In the genomic region with DNA sequence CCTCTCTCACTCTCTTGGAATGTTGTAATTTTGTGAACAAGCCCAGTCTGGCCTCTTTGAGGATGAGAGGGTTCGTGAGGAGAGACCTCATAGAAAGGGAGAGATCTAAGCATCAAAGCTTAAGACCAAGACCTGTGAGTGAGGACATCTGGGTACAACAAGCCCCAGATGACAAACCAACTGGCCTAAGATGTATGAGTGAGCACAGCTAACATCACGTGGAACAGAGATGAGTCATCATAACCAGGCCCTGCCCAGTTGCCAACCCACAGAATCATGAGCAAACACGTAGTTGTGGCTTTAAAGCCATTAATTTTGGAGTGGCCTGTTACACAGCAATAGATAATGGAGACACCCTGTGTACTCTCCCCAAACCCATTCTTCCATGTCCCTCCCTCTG, we compare ENCODE assay signal across 1 cellular context.
TF ChIP-seq lines count a peak whose summit lies in the region.

No MANE protein-coding gene starts in this region.

TF ChIP-seq in K562, 482 proteins besides CTCF, POLR2A, EP300 and RAD21 (continued from another document):
- TF ChIP-seq ZFP36 (IDR thresholded peaks at IDR 0.05; ENCODE audit: low read depth, low read length, partially characterized antibody) = no peak
- TF ChIP-seq PRPF4 (IDR thresholded peaks at IDR 0.05; ENCODE audit: insufficient read depth, low read depth, low read length, poor library complexity, severe bottlenecking) = no peak
- TF ChIP-seq, protein P1, sequence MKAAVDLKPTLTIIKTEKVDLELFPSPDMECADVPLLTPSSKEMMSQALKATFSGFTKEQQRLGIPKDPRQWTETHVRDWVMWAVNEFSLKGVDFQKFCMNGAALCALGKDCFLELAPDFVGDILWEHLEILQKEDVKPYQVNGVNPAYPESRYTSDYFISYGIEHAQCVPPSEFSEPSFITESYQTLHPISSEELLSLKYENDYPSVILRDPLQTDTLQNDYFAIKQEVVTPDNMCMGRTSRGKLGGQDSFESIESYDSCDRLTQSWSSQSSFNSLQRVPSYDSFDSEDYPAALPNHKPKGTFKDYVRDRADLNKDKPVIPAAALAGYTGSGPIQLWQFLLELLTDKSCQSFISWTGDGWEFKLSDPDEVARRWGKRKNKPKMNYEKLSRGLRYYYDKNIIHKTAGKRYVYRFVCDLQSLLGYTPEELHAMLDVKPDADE (conservative IDR thresholded peaks at IDR 0.05; ENCODE audit: control insufficient read depth, low read depth, low read length) = no peak
- TF ChIP-seq, protein P2, sequence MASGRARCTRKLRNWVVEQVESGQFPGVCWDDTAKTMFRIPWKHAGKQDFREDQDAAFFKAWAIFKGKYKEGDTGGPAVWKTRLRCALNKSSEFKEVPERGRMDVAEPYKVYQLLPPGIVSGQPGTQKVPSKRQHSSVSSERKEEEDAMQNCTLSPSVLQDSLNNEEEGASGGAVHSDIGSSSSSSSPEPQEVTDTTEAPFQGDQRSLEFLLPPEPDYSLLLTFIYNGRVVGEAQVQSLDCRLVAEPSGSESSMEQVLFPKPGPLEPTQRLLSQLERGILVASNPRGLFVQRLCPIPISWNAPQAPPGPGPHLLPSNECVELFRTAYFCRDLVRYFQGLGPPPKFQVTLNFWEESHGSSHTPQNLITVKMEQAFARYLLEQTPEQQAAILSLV (tag; IDR thresholded peaks at IDR 0.05) = no peak
- TF ChIP-seq JUND (IDR thresholded peaks at IDR 0.05; ENCODE audit: borderline replicate concordance, low read depth, low read length) = peak; percentile 87
- TF ChIP-seq JUND (tag; IDR thresholded peaks at IDR 0.05; ENCODE audit: borderline replicate concordance, low read depth, low read length) = peak; percentile 92
- TF ChIP-seq, protein P3, sequence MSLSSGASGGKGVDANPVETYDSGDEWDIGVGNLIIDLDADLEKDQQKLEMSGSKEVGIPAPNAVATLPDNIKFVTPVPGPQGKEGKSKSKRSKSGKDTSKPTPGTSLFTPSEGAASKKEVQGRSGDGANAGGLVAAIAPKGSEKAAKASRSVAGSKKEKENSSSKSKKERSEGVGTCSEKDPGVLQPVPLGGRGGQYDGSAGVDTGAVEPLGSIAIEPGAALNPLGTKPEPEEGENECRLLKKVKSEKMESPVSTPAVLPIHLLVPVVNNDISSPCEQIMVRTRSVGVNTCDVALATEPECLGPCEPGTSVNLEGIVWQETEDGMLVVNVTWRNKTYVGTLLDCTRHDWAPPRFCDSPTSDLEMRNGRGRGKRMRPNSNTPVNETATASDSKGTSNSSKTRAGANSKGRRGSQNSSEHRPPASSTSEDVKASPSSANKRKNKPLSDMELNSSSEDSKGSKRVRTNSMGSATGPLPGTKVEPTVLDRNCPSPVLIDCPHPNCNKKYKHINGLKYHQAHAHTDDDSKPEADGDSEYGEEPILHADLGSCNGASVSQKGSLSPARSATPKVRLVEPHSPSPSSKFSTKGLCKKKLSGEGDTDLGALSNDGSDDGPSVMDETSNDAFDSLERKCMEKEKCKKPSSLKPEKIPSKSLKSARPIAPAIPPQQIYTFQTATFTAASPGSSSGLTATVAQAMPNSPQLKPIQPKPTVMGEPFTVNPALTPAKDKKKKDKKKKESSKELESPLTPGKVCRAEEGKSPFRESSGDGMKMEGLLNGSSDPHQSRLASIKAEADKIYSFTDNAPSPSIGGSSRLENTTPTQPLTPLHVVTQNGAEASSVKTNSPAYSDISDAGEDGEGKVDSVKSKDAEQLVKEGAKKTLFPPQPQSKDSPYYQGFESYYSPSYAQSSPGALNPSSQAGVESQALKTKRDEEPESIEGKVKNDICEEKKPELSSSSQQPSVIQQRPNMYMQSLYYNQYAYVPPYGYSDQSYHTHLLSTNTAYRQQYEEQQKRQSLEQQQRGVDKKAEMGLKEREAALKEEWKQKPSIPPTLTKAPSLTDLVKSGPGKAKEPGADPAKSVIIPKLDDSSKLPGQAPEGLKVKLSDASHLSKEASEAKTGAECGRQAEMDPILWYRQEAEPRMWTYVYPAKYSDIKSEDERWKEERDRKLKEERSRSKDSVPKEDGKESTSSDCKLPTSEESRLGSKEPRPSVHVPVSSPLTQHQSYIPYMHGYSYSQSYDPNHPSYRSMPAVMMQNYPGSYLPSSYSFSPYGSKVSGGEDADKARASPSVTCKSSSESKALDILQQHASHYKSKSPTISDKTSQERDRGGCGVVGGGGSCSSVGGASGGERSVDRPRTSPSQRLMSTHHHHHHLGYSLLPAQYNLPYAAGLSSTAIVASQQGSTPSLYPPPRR (CRISPR knock-in tag; IDR thresholded peaks at IDR 0.05; ENCODE audit: borderline replicate concordance) = no peak
- no peak for TF ChIP-seq MAFK (IDR thresholded peaks at IDR 0.05; ENCODE audit: low read length)
- no peak for TF ChIP-seq POLR3A (IDR thresholded peaks at IDR 0.05; ENCODE audit: borderline replicate concordance, extremely low read depth, insufficient read depth, insufficient read length)
- TF ChIP-seq PYGO2 (tag; IDR thresholded peaks at IDR 0.05) = no peak
- 0 out of 2 replicates have a peak, but pooled peaks have one; percentile 42 for TF ChIP-seq JUN (IDR thresholded peaks at IDR 0.05; ENCODE audit: borderline replicate concordance, low read depth, low read length)
- no peak for TF ChIP-seq JUN (CRISPR knock-in tag; IDR thresholded peaks at IDR 0.05; ENCODE audit: borderline replicate concordance)
- TF ChIP-seq, protein P4, sequence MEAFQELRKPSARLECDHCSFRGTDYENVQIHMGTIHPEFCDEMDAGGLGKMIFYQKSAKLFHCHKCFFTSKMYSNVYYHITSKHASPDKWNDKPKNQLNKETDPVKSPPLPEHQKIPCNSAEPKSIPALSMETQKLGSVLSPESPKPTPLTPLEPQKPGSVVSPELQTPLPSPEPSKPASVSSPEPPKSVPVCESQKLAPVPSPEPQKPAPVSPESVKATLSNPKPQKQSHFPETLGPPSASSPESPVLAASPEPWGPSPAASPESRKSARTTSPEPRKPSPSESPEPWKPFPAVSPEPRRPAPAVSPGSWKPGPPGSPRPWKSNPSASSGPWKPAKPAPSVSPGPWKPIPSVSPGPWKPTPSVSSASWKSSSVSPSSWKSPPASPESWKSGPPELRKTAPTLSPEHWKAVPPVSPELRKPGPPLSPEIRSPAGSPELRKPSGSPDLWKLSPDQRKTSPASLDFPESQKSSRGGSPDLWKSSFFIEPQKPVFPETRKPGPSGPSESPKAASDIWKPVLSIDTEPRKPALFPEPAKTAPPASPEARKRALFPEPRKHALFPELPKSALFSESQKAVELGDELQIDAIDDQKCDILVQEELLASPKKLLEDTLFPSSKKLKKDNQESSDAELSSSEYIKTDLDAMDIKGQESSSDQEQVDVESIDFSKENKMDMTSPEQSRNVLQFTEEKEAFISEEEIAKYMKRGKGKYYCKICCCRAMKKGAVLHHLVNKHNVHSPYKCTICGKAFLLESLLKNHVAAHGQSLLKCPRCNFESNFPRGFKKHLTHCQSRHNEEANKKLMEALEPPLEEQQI (IDR thresholded peaks at IDR 0.05) = no peak
- TF ChIP-seq TBP (optimal IDR thresholded peaks at IDR 0.05; ENCODE audit: low read depth, low read length) = no peak
- TF ChIP-seq ZNF3 (CRISPR knock-in tag; IDR thresholded peaks at IDR 0.05) = no peak
- no peak for TF ChIP-seq KAT8 (IDR thresholded peaks at IDR 0.05; ENCODE audit: low read depth)
- no peak for TF ChIP-seq MAZ (CRISPR knock-in tag; conservative IDR thresholded peaks at IDR 0.05 in 1 of 2, IDR thresholded peaks at IDR 0.05 in 1 of 2)
TF ChIP-seq in K562: peak in this region for 16.
